In genomic region chrX:31178064-31178768, GRCh38 we compare ENCODE assay signal across 17 cellular contexts.
A peak's percentile ranks its signal among the peaks of the same experiment; 100 is the strongest.
DNase-seq lines count a peak whose midpoint lies in the region; ATAC-seq, FAIRE-seq and TF ChIP-seq lines count a peak whose summit lies in the region.
"Had no signal": no experiment of that assay in that cellular context is flagged by ENCODE, and none has a peak within 500 bp of the region (broad histone marks: within the 10 kb centered on the region; RNA-seq: fewer than 3 reads in every experiment).

No MANE protein-coding gene starts in this region.

- no peak overlapping the region for H3K4me3 ChIP-seq in HepG2 (replicated peaks in 1 of 3; ENCODE audit: insufficient read depth in 1 of 3, low read depth in 2 of 3, low read length in 3 of 3)
- H3K4me3 ChIP-seq: dorsolateral prefrontal cortex had no signal

- TF ChIP-seq EP300 in HepG2 (IDR thresholded peaks at IDR 0.05; ENCODE audit: low read depth in 2 of 2, low read length in 2 of 2) (no peak), HepG2 (CRISPR knock-in tag; IDR thresholded peaks at IDR 0.05; ENCODE audit: borderline replicate concordance) (no peak)

- no peaks in the 10 kb centered on the region for H3K79me2 ChIP-seq in HepG2 (ENCODE audit: insufficient read depth, low read length)

- ATAC-seq in GM19395 (IDR thresholded peaks at IDR 0.05; ENCODE audit: unreplicated experiment) (peak; percentile 74), HG02852 (IDR thresholded peaks at IDR 0.05; ENCODE audit: unreplicated experiment) (peak; percentile 76), HG03575 (IDR thresholded peaks at IDR 0.05; ENCODE audit: extremely low read depth, insufficient number of reproducible peaks, low FRiP score, unreplicated experiment) (peak; percentile 70), HG03439 (IDR thresholded peaks at IDR 0.05; ENCODE audit: unreplicated experiment) (no peak), HepG2 (no peak)
- ATAC-seq: stimulated activated memory B cell treated with anti-CD40 and anti-IgM and Interleukin-4, amounts not matched to agents 10 μg/mL and 1 μg/mL and 100 μg/mL, for 72 hours had no signal

- DNase-seq in GM10266 (ENCODE audit: extremely low spot score) = peak; percentile 5
- DNase-seq in 8988T = no peak
- no peak for DNase-seq in HepG2 (ENCODE audit: low spot score)
- no peak for DNase-seq in NOMO-1 treated with dmso at 0.1 percent for 144 hours (lab: John Stamatoyannopoulos, UW; ENCODE audit: unreplicated experiment)
- DNase-seq: activated naive CD4-positive, alpha-beta T cell; dorsolateral prefrontal cortex; GDM1; NCI-H1436; NCI-H510A; occipital lobe had no signal

- H3K4me2 ChIP-seq in HepG2 (ENCODE audit: low read depth, low read length) = no peak overlapping the region
- H3K4me2 ChIP-seq: KMS-11 had no signal

- no peak for TF ChIP-seq POLR2A in HepG2 (IDR thresholded peaks at IDR 0.05; ENCODE audit: insufficient read depth in 1 of 2, low read depth in 2 of 2, low read length in 2 of 2)

- H3K9ac ChIP-seq in HepG2 (ENCODE audit: insufficient read depth, low read depth, low read length) = no peak overlapping the region
- H3K9ac ChIP-seq: KMS-11 had no signal

- no peaks in the 10 kb centered on the region for H3K9me3 ChIP-seq in HepG2 (ENCODE audit: low read length)

- H3K36me3 ChIP-seq in HepG2 (replicated peaks in 1 of 2; ENCODE audit: control insufficient read depth in 1 of 2, insufficient read depth in 2 of 2, low read length in 2 of 2) = peaks cover 1 to 16% of the 10 kb centered on the region in 2 experiments; a peak in 3 of 5 replicates

- POLR2A ChIA-PET in HepG2 (lab: Yijun Ruan, JAX) = no interaction called here

- 92% methylated on average over 6 of the region's 6 CpGs for WGBS in HepG2 (ENCODE audit: low lambda C conversion rate)

- no peaks in the 10 kb centered on the region for H4K20me1 ChIP-seq in HepG2 (ENCODE audit: insufficient read depth, low read length)

- no TSS peak for BruUV-seq in HepG2 (replicated peaks; lab: Mats Ljungman, UMichigan)

- H3K4me1 ChIP-seq in HepG2 (ENCODE audit: insufficient read depth, low read length) = no peaks in the 10 kb centered on the region

- no peak for TF ChIP-seq RAD21 in HepG2 (CRISPR knock-in tag; IDR thresholded peaks at IDR 0.05)

- no peak overlapping the region for H2AFZ ChIP-seq in HepG2 (ENCODE audit: low read length)

- no peaks in the 10 kb centered on the region for H3K27me3 ChIP-seq in HepG2 (ENCODE audit: control insufficient read depth in 1 of 2, insufficient read depth in 2 of 2, low read length in 2 of 2)

- no peak overlapping the region for H3K27ac ChIP-seq in HepG2 (ENCODE audit: extremely low read length, insufficient read depth, low read length)
- H3K27ac ChIP-seq: dorsolateral prefrontal cortex, KMS-11 had no signal

- FAIRE-seq in HepG2 (lab: Jason Lieb, UNC) = no peak
- FAIRE-seq: H1 had no signal

- CTCF ChIA-PET in HepG2 (lab: Yijun Ruan, JAX; ENCODE audit: low intra/inter-chr PET ratio, low total read pairs) = no interaction called here

- no peak for TF ChIP-seq CTCF in GM10266 (IDR thresholded peaks at IDR 0.05; ENCODE audit: control insufficient read depth, insufficient read depth, low read depth, missing control alignments)
- no peak for TF ChIP-seq CTCF in HepG2 (CRISPR knock-in tag; IDR thresholded peaks at IDR 0.05)

- intact Hi-C loops in HepG2 (cut with micrococcal nuclease; ENCODE audit: unreplicated experiment) = no loop called here

- in situ Hi-C loops in HepG2 (cut with HindIII; ENCODE audit: extremely low pct_ligation_motif_present, low pct_unique_long_range_greater_than_20kb) = no loop called here

TF ChIP-seq in HepG2, 621 proteins besides CTCF, POLR2A, EP300 and RAD21:
- no peak for TF ChIP-seq PAWR (CRISPR knock-in tag; IDR thresholded peaks at IDR 0.05; ENCODE audit: borderline replicate concordance)
- TF ChIP-seq, protein P1, sequence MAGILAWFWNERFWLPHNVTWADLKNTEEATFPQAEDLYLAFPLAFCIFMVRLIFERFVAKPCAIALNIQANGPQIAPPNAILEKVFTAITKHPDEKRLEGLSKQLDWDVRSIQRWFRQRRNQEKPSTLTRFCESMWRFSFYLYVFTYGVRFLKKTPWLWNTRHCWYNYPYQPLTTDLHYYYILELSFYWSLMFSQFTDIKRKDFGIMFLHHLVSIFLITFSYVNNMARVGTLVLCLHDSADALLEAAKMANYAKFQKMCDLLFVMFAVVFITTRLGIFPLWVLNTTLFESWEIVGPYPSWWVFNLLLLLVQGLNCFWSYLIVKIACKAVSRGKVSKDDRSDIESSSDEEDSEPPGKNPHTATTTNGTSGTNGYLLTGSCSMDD (CRISPR knock-in tag; IDR thresholded peaks at IDR 0.05) = no peak
- TF ChIP-seq, protein P2, sequence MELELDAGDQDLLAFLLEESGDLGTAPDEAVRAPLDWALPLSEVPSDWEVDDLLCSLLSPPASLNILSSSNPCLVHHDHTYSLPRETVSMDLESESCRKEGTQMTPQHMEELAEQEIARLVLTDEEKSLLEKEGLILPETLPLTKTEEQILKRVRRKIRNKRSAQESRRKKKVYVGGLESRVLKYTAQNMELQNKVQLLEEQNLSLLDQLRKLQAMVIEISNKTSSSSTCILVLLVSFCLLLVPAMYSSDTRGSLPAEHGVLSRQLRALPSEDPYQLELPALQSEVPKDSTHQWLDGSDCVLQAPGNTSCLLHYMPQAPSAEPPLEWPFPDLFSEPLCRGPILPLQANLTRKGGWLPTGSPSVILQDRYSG (CRISPR knock-in tag; IDR thresholded peaks at IDR 0.05) = no peak
- TF ChIP-seq ZNF703 (CRISPR knock-in tag; IDR thresholded peaks at IDR 0.05; ENCODE audit: borderline replicate concordance) = no peak
- TF ChIP-seq NKX3-1 (CRISPR knock-in tag; IDR thresholded peaks at IDR 0.05) = no peak
- TF ChIP-seq, protein P3, sequence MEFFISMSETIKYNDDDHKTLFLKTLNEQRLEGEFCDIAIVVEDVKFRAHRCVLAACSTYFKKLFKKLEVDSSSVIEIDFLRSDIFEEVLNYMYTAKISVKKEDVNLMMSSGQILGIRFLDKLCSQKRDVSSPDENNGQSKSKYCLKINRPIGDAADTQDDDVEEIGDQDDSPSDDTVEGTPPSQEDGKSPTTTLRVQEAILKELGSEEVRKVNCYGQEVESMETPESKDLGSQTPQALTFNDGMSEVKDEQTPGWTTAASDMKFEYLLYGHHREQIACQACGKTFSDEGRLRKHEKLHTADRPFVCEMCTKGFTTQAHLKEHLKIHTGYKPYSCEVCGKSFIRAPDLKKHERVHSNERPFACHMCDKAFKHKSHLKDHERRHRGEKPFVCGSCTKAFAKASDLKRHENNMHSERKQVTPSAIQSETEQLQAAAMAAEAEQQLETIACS (CRISPR knock-in tag; IDR thresholded peaks at IDR 0.05) = no peak

Comparison
In these comparisons a context has a peak if more than half of its experiments do, and no peak if none do; other contexts are left out.
1. ATAC-seq: peak in GM19395 (single experiment), HG02852 (single experiment) and HG03575 (single experiment); none in HG03439 (single experiment) and HepG2 (single experiment).